1 cellular context compared by ENCODE assay signal in genomic region chr2:218002792-218003191, GRCh38.
TF ChIP-seq lines count a peak whose summit lies in the region.

TNS1 (minus strand) TSS chr2:218002995; CDS start chr2:218002872, 123 bp downstream.

TF ChIP-seq in GM23338, 12 proteins besides CTCF, POLR2A, EP300 and RAD21 (continued from another document):
- TF ChIP-seq ZNF462 (CRISPR knock-in tag; IDR thresholded peaks at IDR 0.05) (no peak), ZNF331 (CRISPR knock-in tag; IDR thresholded peaks at IDR 0.05; ENCODE audit: low read depth) (no peak), CREB1 (CRISPR knock-in tag; IDR thresholded peaks at IDR 0.05; ENCODE audit: low read depth) (no peak), ZNF114 (CRISPR knock-in tag; IDR thresholded peaks at IDR 0.05) (no peak), JUNB (IDR thresholded peaks at IDR 0.05; ENCODE audit: unreplicated experiment) (no peak), NANOG (IDR thresholded peaks at IDR 0.05; ENCODE audit: borderline replicate concordance) (no peak)
